In the genomic region with DNA sequence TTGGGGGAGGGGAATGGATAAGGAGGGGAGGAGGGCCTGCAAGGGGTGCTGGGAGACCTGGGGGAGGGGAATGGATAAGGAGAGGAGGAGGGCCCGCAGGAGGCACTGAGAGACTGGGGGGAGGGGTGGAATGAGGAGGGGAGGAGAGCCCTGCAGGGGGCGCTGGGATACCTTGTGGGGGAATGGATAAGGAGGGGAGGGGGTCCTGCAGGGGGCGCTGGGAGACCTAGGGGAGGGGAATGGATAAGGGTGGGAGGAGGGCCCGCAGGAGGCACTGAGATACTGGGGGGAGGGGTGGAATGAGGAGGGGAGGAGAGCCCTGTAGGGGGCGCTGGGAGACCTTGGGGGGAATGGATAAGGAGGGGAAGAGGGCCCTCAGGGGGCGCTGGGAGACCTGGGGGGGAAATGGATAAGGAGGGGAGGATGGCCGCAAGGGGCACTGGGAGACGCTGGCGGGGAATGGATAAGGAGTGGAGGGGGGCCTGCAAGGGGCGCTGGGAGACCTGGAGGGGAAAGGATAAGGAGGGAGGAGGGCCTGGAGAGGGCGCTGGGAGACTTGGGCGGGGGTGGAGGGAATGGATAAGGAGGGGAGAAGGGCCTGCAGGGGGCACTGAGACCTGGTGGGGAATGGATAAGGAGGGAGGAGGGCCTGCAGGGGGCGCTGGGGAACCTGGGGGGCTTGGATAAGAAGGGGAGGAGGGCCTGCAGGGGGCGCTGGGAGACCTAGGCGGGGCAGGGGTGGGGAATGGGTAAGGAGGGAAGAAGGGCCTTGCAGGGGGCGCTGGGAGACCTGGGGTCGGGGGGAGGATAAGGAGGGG, we compare ENCODE assay signal across 1 cellular context.
TF ChIP-seq lines count a peak whose summit lies in the region.

No MANE protein-coding gene starts in this region.

TF ChIP-seq in GM12878, 131 proteins besides CTCF, POLR2A, EP300 and RAD21:
- TF ChIP-seq JUND (IDR thresholded peaks at IDR 0.05; ENCODE audit: low read depth, low read length) (no peak), RCOR1 (conservative IDR thresholded peaks at IDR 0.05; ENCODE audit: low read depth, low read length) (no peak), CBX5 (IDR thresholded peaks at IDR 0.05; ENCODE audit: low read depth) (no peak), TCF7 (IDR thresholded peaks at IDR 0.05; ENCODE audit: borderline replicate concordance) (no peak), SMARCA5 (IDR thresholded peaks at IDR 0.05) (no peak), EED (IDR thresholded peaks at IDR 0.05; ENCODE audit: low read depth) (no peak), NRF1 (conservative IDR thresholded peaks at IDR 0.05; ENCODE audit: low read depth, low read length) (no peak), RELA (IDR thresholded peaks at IDR 0.05; ENCODE audit: borderline replicate concordance, partially characterized antibody) (no peak), SUZ12 (IDR thresholded peaks at IDR 0.05; ENCODE audit: unreplicated experiment) (no peak), POU2F2 (IDR thresholded peaks at IDR 0.05; ENCODE audit: borderline replicate concordance, low read depth, low read length) (no peak), CBX3 (IDR thresholded peaks at IDR 0.05; ENCODE audit: borderline replicate concordance, low read depth) (no peak)
- TF ChIP-seq, protein P1, sequence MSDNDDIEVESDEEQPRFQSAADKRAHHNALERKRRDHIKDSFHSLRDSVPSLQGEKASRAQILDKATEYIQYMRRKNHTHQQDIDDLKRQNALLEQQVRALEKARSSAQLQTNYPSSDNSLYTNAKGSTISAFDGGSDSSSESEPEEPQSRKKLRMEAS (IDR thresholded peaks at IDR 0.05; ENCODE audit: low read depth, low read length), result no peak
- TF ChIP-seq, protein P2, sequence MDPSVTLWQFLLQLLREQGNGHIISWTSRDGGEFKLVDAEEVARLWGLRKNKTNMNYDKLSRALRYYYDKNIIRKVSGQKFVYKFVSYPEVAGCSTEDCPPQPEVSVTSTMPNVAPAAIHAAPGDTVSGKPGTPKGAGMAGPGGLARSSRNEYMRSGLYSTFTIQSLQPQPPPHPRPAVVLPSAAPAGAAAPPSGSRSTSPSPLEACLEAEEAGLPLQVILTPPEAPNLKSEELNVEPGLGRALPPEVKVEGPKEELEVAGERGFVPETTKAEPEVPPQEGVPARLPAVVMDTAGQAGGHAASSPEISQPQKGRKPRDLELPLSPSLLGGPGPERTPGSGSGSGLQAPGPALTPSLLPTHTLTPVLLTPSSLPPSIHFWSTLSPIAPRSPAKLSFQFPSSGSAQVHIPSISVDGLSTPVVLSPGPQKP (IDR thresholded peaks at IDR 0.05; ENCODE audit: low read depth, low read length), result no peak
- TF ChIP-seq, protein P3, sequence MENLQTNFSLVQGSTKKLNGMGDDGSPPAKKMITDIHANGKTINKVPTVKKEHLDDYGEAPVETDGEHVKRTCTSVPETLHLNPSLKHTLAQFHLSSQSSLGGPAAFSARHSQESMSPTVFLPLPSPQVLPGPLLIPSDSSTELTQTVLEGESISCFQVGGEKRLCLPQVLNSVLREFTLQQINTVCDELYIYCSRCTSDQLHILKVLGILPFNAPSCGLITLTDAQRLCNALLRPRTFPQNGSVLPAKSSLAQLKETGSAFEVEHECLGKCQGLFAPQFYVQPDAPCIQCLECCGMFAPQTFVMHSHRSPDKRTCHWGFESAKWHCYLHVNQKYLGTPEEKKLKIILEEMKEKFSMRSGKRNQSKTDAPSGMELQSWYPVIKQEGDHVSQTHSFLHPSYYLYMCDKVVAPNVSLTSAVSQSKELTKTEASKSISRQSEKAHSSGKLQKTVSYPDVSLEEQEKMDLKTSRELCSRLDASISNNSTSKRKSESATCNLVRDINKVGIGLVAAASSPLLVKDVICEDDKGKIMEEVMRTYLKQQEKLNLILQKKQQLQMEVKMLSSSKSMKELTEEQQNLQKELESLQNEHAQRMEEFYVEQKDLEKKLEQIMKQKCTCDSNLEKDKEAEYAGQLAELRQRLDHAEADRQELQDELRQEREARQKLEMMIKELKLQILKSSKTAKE (IDR thresholded peaks at IDR 0.05; ENCODE audit: low read depth, poor library complexity, severe bottlenecking), result no peak
- TF ChIP-seq, protein P4, sequence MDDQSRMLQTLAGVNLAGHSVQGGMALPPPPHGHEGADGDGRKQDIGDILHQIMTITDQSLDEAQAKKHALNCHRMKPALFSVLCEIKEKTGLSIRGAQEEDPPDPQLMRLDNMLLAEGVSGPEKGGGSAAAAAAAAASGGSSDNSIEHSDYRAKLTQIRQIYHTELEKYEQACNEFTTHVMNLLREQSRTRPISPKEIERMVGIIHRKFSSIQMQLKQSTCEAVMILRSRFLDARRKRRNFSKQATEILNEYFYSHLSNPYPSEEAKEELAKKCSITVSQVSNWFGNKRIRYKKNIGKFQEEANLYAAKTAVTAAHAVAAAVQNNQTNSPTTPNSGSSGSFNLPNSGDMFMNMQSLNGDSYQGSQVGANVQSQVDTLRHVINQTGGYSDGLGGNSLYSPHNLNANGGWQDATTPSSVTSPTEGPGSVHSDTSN (IDR thresholded peaks at IDR 0.05; ENCODE audit: insufficient replicate concordance, low read depth, low read length), result no peak
